Comparison of ENCODE assay signal across 14 cellular contexts in the genomic region with DNA sequence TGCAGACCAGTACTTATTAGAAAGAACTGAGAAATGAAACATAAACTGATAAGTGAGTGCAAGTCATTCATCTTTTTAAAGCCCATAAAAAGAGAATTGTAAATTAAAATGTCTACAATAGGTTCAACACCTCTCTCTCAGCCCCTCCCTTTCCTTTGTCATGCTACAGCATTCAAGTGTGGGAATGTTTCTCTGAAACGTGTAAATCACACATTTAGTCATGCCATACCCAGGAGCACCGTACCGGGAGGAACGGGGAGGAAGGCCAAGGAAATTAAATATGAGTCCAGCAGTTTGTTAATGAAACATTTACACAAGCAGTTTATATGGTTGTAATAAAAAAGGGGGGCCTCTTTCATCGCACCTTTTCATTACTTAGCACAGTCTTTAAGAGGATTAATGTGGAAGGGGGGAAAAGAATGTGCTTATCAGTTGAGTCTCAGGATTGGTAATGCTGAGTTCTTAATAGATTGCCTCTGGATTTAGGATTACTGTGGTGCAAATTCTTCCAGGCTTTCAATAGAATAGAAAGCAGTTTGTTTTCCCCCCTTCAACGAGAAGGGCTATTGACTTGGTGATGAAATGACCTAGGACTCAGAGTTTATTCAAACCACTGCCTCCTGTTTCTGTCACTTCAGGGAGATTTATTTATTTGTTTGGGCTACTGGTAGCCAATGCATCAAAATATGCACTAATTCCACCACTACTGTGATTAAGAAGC.
DNase-seq lines count a peak whose midpoint lies in the region; ATAC-seq, FAIRE-seq and TF ChIP-seq lines count a peak whose summit lies in the region.
"Had no signal": no experiment of that assay in that cellular context is flagged by ENCODE, and none has a peak within 500 bp of the region (broad histone marks: within the 10 kb centered on the region; RNA-seq: fewer than 3 reads in every experiment).

No MANE protein-coding gene starts in this region.

- peak; percentile 26 for ATAC-seq in HG02610 (IDR thresholded peaks at IDR 0.05; ENCODE audit: unreplicated experiment)
- peak; percentile 35 for ATAC-seq in left lung
- ATAC-seq in GM21737 (IDR thresholded peaks at IDR 0.05; ENCODE audit: unreplicated experiment) = no peak
- no peak for ATAC-seq in HG03521 (IDR thresholded peaks at IDR 0.05; ENCODE audit: unreplicated experiment)
- no peak for ATAC-seq in HG02571 (IDR thresholded peaks at IDR 0.05; ENCODE audit: unreplicated experiment)

- no peak overlapping the region for H3K4me3 ChIP-seq in SJSA1
- H3K4me3 ChIP-seq in left lung = no peak overlapping the region
- no peak overlapping the region for H3K4me3 ChIP-seq in stomach

- WGBS in stomach, 5 donors = 37 to 45% (median 40%) methylated on average over 6 of the region's 6 CpGs

- no peaks in the 10 kb centered on the region for H3K36me3 ChIP-seq in SJSA1
- no peaks in the 10 kb centered on the region for H3K36me3 ChIP-seq in left lung
- H3K36me3 ChIP-seq in stomach = no peaks in the 10 kb centered on the region

- H3K27me3 ChIP-seq in SJSA1 (replicated peaks) = no peaks in the 10 kb centered on the region
- H3K27me3 ChIP-seq in left lung = no peaks in the 10 kb centered on the region
- no peaks in the 10 kb centered on the region for H3K27me3 ChIP-seq in stomach

- DNase-seq in GM12891 (ENCODE audit: insufficient read length, low spot score) (no peak), SJSA1 (ENCODE audit: low read depth in 1 of 2, low spot score in 2 of 2) (no peak), left lung (no peak), stomach (no peak)
- DNase-seq: activated CD4-positive, alpha-beta T cell treated with anti-CD3 and anti-CD28 coated beads, Interleukin-2, amount 50 U/mL, for 48 hours; activated naive CD4-positive, alpha-beta T cell; cerebellar nuclear complex; stimulated activated CD4-positive, alpha-beta T cell treated with anti-CD3 and anti-CD28 coated beads, Interleukin-15, amount 100 ng/mL, for 24 hours; stimulated activated CD8-positive, alpha-beta memory T cell treated with anti-CD3 and anti-CD28 coated beads, Interleukin-4, amount 100 ng/mL, for 48 hours had no signal

- no peak for TF ChIP-seq EP300 in stomach (IDR thresholded peaks at IDR 0.05)

- TF ChIP-seq CTCF in left lung (IDR thresholded peaks at IDR 0.05) (no peak), stomach (IDR thresholded peaks at IDR 0.05) (no peak)

- H3K9me3 ChIP-seq in SJSA1 (replicated peaks) (peaks cover 3% of the 10 kb centered on the region), left lung (no peaks in the 10 kb centered on the region), stomach (no peaks in the 10 kb centered on the region)

- H3K27ac ChIP-seq in SJSA1 (peak overlapping the region; percentile 1; the same call in 1 of the 2 replicates), left lung (no peak overlapping the region), stomach (no peak overlapping the region)
- H3K27ac ChIP-seq: C4-2B had no signal

- intact Hi-C loops in left lung (cut with DNase I) (no loop called here), stomach (cut with DNase I; ENCODE audit: low total_unique reads) (no loop called here)

- FAIRE-seq in GM12891 (lab: Jason Lieb, UNC) = peak; percentile 26

- H3K4me1 ChIP-seq in SJSA1 (replicated peaks) = peaks cover 28% of the 10 kb centered on the region
- H3K4me1 ChIP-seq in left lung = peaks cover 7 to 17% of the 10 kb centered on the region in 2 donors
- peaks cover 0 to 20% (median 7%) of the 10 kb centered on the region in 4 donors for H3K4me1 ChIP-seq in stomach

- TF ChIP-seq POLR2A in GM12891 (IDR thresholded peaks at IDR 0.05; ENCODE audit: low read depth, low read length) = no peak
- TF ChIP-seq POLR2A in stomach (IDR thresholded peaks at IDR 0.05) = no peak

TF ChIP-seq in GM12891, 5 proteins besides CTCF, POLR2A, EP300 and RAD21:
- TF ChIP-seq PAX5 (IDR thresholded peaks at IDR 0.05; ENCODE audit: insufficient read depth, low read length, severe bottlenecking) = no peak
- no peak for TF ChIP-seq POU2F2 (IDR thresholded peaks at IDR 0.05; ENCODE audit: low read depth, low read length)
- no peak for TF ChIP-seq POLR2AphosphoS5 (IDR thresholded peaks at IDR 0.05; ENCODE audit: low read depth, low read length)
- TF ChIP-seq SPI1 (IDR thresholded peaks at IDR 0.05; ENCODE audit: low read depth, low read length) = no peak
- no peak for TF ChIP-seq TAF1 (IDR thresholded peaks at IDR 0.05; ENCODE audit: low read depth, low read length)

Comparison
In these comparisons a context has a peak if more than half of its experiments do, and no peak if none do; other contexts are left out.
1. ATAC-seq: peak in HG02610 (single experiment) and left lung (single experiment); none in GM21737 (single experiment), HG03521 (single experiment) and HG02571 (single experiment).